16 cellular contexts compared by ENCODE assay signal in genomic region chr14:94052662-94053061, GRCh38. TPM values are rescaled to one million over a fixed set of nuclear protein-coding genes. Genes with fewer than 3 reads are reported as not detected.
A peak's percentile ranks its signal among the peaks of the same experiment; 100 is the strongest.
DNase-seq lines count a peak whose midpoint lies in the region; ATAC-seq and TF ChIP-seq lines count a peak whose summit lies in the region.
"Had no signal": no experiment of that assay in that cellular context is flagged by ENCODE, and none has a peak within 500 bp of the region (broad histone marks: within the 10 kb centered on the region; RNA-seq: fewer than 3 reads in every experiment).

No MANE protein-coding gene starts in this region.

- ATAC-seq in activated CD4-positive, alpha-beta T cell treated with anti-CD3 and anti-CD28 coated beads for 36 hours: no peak
- no peak for ATAC-seq in naive thymus-derived CD8-positive, alpha-beta T cell
- ATAC-seq in right lobe of liver (no peak), GM21619 (IDR thresholded peaks at IDR 0.05; ENCODE audit: unreplicated experiment) (no peak)
- ATAC-seq: A549 had no signal

- no peaks in the 10 kb centered on the region for H3K27me3 ChIP-seq in CD4-positive, alpha-beta memory T cell (ENCODE audit: insufficient read depth, low read length)
- H3K27me3 ChIP-seq in right lobe of liver: no peaks in the 10 kb centered on the region
- H3K27me3 ChIP-seq: SJCRH30 had no signal

- H3K27ac Mint-ChIP-seq in activated CD4-positive, alpha-beta T cell treated with anti-CD3 and anti-CD28 coated beads for 36 hours: peak overlapping the region; percentile 52
- peak overlapping the region in 4 of 7 donors; percentile 13 to 83 (median 62) for H3K27ac Mint-ChIP-seq in CD4-positive, alpha-beta memory T cell
- peak overlapping the region; percentile 2 to 90 (median 56) for H3K27ac Mint-ChIP-seq in naive thymus-derived CD8-positive, alpha-beta T cell

- H3K27me3 Mint-ChIP-seq in activated CD4-positive, alpha-beta T cell treated with anti-CD3 and anti-CD28 coated beads for 36 hours: no peaks in the 10 kb centered on the region
- no peaks in the 10 kb centered on the region for H3K27me3 Mint-ChIP-seq in CD4-positive, alpha-beta memory T cell
- H3K27me3 Mint-ChIP-seq in naive thymus-derived CD8-positive, alpha-beta T cell: no peaks in the 10 kb centered on the region

- no peak for DNase-seq in activated CD4-positive, alpha-beta T cell treated with anti-CD3 and anti-CD28 coated beads for 36 hours
- DNase-seq in activated CD4-positive, alpha-beta T cell treated with anti-CD3 and anti-CD28 coated beads, Interleukin-2, amount 50 U/mL, for 48 hours: no peak
- no peak for DNase-seq in CD4-positive, alpha-beta memory T cell
- peak; percentile 45 for DNase-seq in activated CD8-positive, alpha-beta memory T cell treated with anti-CD3 and anti-CD28 coated beads, Interleukin-2, amount 50 U/mL, for 48 hours
- peak in 1 of 10 donors; percentile 8 for DNase-seq in naive thymus-derived CD8-positive, alpha-beta T cell
- DNase-seq in right lobe of liver (no peak), NCI-H187 (lab: John Stamatoyannopoulos, UW) (no peak)
- DNase-seq: amniotic stem cell, NCI-H2029 treated with DMSO at 0.1 percent for 48 hours, SJCRH30, small intestine, trophoblast cell had no signal

- H3K36me3 ChIP-seq in CD4-positive, alpha-beta memory T cell (ENCODE audit: insufficient read depth, low read length): peaks cover 92% of the 10 kb centered on the region
- peaks cover 0 to 92% (median 30%) of the 10 kb centered on the region in 4 donors for H3K36me3 ChIP-seq in right lobe of liver

- H3K4me3 Mint-ChIP-seq in activated CD4-positive, alpha-beta T cell treated with anti-CD3 and anti-CD28 coated beads for 36 hours: no peak overlapping the region
- no peak overlapping the region for H3K4me3 Mint-ChIP-seq in CD4-positive, alpha-beta memory T cell
- peak overlapping the region in 2 of 10 donors; percentile 13 to 34 for H3K4me3 Mint-ChIP-seq in naive thymus-derived CD8-positive, alpha-beta T cell

- 100% methylated on average over 1 of the region's 4 CpGs for WGBS in right lobe of liver (ENCODE audit: insufficient coverage, low coverage, low lambda C conversion rate, missing lambda C conversion rate)

- CTCF ChIA-PET in activated CD4-positive, alpha-beta T cell treated with anti-CD3 and anti-CD28 coated beads for 36 hours (lab: Charles Lee): interaction anchor here (1.0 to 3.7 kb wide), 6 partner anchors 10 to 128 kb away, joined by 3 to 23 read pairs (median 6); no protein-coding TSS in a partner anchor
- CTCF ChIA-PET in CD4-positive, alpha-beta memory T cell (lab: Charles Lee; ENCODE audit: partially characterized antibody): interaction anchor here (1.4 to 3.5 kb wide), 4 partner anchors 13 to 113 kb away, joined by 3 to 23 read pairs (median 4); no protein-coding TSS in a partner anchor

- POLR2A ChIA-PET in activated CD4-positive, alpha-beta T cell treated with anti-CD3 and anti-CD28 coated beads for 36 hours (lab: Charles Lee): interaction anchor here (1.4 kb wide), 1 partner anchor 11 kb away, joined by 5 read pairs; no protein-coding TSS in a partner anchor
- POLR2A ChIA-PET in CD4-positive, alpha-beta memory T cell (lab: Charles Lee; ENCODE audit: partially characterized antibody): interaction anchor here (1.0 to 1.2 kb wide), 2 partner anchors 22 to 29 kb away, joined by 3 to 4 read pairs; partner anchors contain the start of genes DDX24 and IFI27L1
- POLR2A ChIA-PET in naive thymus-derived CD8-positive, alpha-beta T cell (lab: Charles Lee): no interaction called here

- H3K9me3 ChIP-seq in CD4-positive, alpha-beta memory T cell (ENCODE audit: control insufficient read depth in 1 of 2, low read length in 2 of 2): no peaks in the 10 kb centered on the region
- no peaks in the 10 kb centered on the region for H3K9me3 ChIP-seq in right lobe of liver
- H3K9me3 ChIP-seq: A549, SJCRH30 had no signal

- intact Hi-C loops in activated CD4-positive, alpha-beta T cell treated with anti-CD3 and anti-CD28 coated beads for 36 hours (cut with DNase I, micrococcal nuclease): no loop called here
- intact Hi-C loops in CD4-positive, alpha-beta memory T cell (cut with micrococcal nuclease): no loop called here
- intact Hi-C loops in right lobe of liver (cut with DNase I): no loop called here

- no peak overlapping the region for H3K4me3 ChIP-seq in CD4-positive, alpha-beta memory T cell (ENCODE audit: low read length in 2 of 2)
- H3K4me3 ChIP-seq in right lobe of liver: no peak overlapping the region
- H3K4me3 ChIP-seq: A549, SJCRH30 had no signal

- H3K9me3 Mint-ChIP-seq in activated CD4-positive, alpha-beta T cell treated with anti-CD3 and anti-CD28 coated beads for 36 hours (ENCODE audit: low read depth): no peaks in the 10 kb centered on the region
- H3K9me3 Mint-ChIP-seq in CD4-positive, alpha-beta memory T cell: peaks cover 0 to 4% (median 0%) of the 10 kb centered on the region in 8 donors
- H3K9me3 Mint-ChIP-seq in naive thymus-derived CD8-positive, alpha-beta T cell: no peaks in the 10 kb centered on the region

- H3K4me1 Mint-ChIP-seq in activated CD4-positive, alpha-beta T cell treated with anti-CD3 and anti-CD28 coated beads for 36 hours: peaks cover 25% of the 10 kb centered on the region
- H3K4me1 Mint-ChIP-seq in CD4-positive, alpha-beta memory T cell: peaks cover 20 to 46% (median 29%) of the 10 kb centered on the region in 4 donors
- H3K4me1 Mint-ChIP-seq in naive thymus-derived CD8-positive, alpha-beta T cell: peaks cover 22 to 56% (median 30%) of the 10 kb centered on the region in 4 donors

- peaks cover 16% of the 10 kb centered on the region for H3K4me1 ChIP-seq in CD4-positive, alpha-beta memory T cell (ENCODE audit: insufficient read depth, low read length)
- peaks cover 0 to 23% (median 7%) of the 10 kb centered on the region in 4 donors for H3K4me1 ChIP-seq in right lobe of liver
- H3K4me1 ChIP-seq: A549, SJCRH30 had no signal

- no peak for TF ChIP-seq POLR2A in right lobe of liver (IDR thresholded peaks at IDR 0.05)

- peaks cover 76% of the 10 kb centered on the region for H3K36me3 Mint-ChIP-seq in activated CD4-positive, alpha-beta T cell treated with anti-CD3 and anti-CD28 coated beads for 36 hours (ENCODE audit: low read depth)
- peaks cover 71 to 94% of the 10 kb centered on the region in 2 donors for H3K36me3 Mint-ChIP-seq in CD4-positive, alpha-beta memory T cell
- peaks cover 13 to 90% (median 37%) of the 10 kb centered on the region in 3 donors for H3K36me3 Mint-ChIP-seq in naive thymus-derived CD8-positive, alpha-beta T cell

- TF ChIP-seq CTCF in right lobe of liver (IDR thresholded peaks at IDR 0.05): no peak

- H3K27ac ChIP-seq in CD4-positive, alpha-beta memory T cell (ENCODE audit: low read depth, low read length): no peak overlapping the region
- H3K27ac ChIP-seq in right lobe of liver: no peak overlapping the region
- H3K27ac ChIP-seq: A549, SJCRH30 had no signal

RNA-seq across cellular contexts. Expression of gene OTUB2, which starts 26.5 kb away (rescaled TPM):
- total RNA-seq in activated CD4-positive, alpha-beta T cell treated with anti-CD3 and anti-CD28 coated beads for 36 hours: under 1 TPM; 0.75 to 0.93 TPM
- under 1 TPM; 0.42 to 0.67 TPM for total RNA-seq in CD4-positive, alpha-beta memory T cell
- polyA plus RNA-seq in CD4-positive, alpha-beta memory T cell: 1 to 10 TPM in 1 of 2 donors, under 1 TPM in 1; 0.19 to 1.1 TPM
- total RNA-seq in naive thymus-derived CD8-positive, alpha-beta T cell: under 1 TPM; 0.16 to 0.22 TPM
- under 1 TPM; 0.10 to 0.23 (median 0.11) TPM for polyA plus RNA-seq in naive thymus-derived CD8-positive, alpha-beta T cell
- 1 to 10 TPM in 2 of 6 experiments, under 1 TPM in 4; 0.59 to 3.7 (median 0.85) TPM for total RNA-seq in right lobe of liver

RNA-seq across cellular contexts. Expression of gene DDX24, which starts 28.3 kb away (rescaled TPM):
- total RNA-seq in activated CD4-positive, alpha-beta T cell treated with anti-CD3 and anti-CD28 coated beads for 36 hours: 100 to 1,000 TPM; 259 to 390 TPM
- total RNA-seq in CD4-positive, alpha-beta memory T cell: 100 to 1,000 TPM; 313 to 322 TPM
- 100 to 1,000 TPM; 135 to 307 TPM for polyA plus RNA-seq in CD4-positive, alpha-beta memory T cell
- 100 to 1,000 TPM; 315 to 319 TPM for total RNA-seq in naive thymus-derived CD8-positive, alpha-beta T cell
- 100 to 1,000 TPM; 185 to 274 (median 244) TPM for polyA plus RNA-seq in naive thymus-derived CD8-positive, alpha-beta T cell
- total RNA-seq in right lobe of liver: 10 to 100 TPM; 47.8 to 74.0 (median 63.6) TPM

RNA-seq across cellular contexts. Expression of gene IFI27L1, which starts 28.4 kb away (rescaled TPM):
- 10 to 100 TPM; 22.3 to 27.1 TPM for total RNA-seq in activated CD4-positive, alpha-beta T cell treated with anti-CD3 and anti-CD28 coated beads for 36 hours
- 1 to 10 TPM; 7.4 to 7.9 TPM for total RNA-seq in CD4-positive, alpha-beta memory T cell
- polyA plus RNA-seq in CD4-positive, alpha-beta memory T cell: 1 to 10 TPM; 6.3 to 8.5 TPM
- 1 to 10 TPM; 6.9 to 8.4 TPM for total RNA-seq in naive thymus-derived CD8-positive, alpha-beta T cell
- polyA plus RNA-seq in naive thymus-derived CD8-positive, alpha-beta T cell: 1 to 10 TPM; 4.3 to 7.9 (median 6.6) TPM
- 1 to 10 TPM; 2.6 to 8.2 (median 5.3) TPM for total RNA-seq in right lobe of liver

RNA-seq across cellular contexts. Expression of gene CCDC197, which starts 55.6 kb away (rescaled TPM):
- under 1 TPM; 0.34 to 0.53 TPM for total RNA-seq in activated CD4-positive, alpha-beta T cell treated with anti-CD3 and anti-CD28 coated beads for 36 hours
- total RNA-seq in CD4-positive, alpha-beta memory T cell: not detected
- polyA plus RNA-seq in CD4-positive, alpha-beta memory T cell: not detected
- total RNA-seq in naive thymus-derived CD8-positive, alpha-beta T cell: not detected
- polyA plus RNA-seq in naive thymus-derived CD8-positive, alpha-beta T cell: not detected
- not detected for total RNA-seq in right lobe of liver
- total RNA-seq: activated CD8-positive, alpha-beta memory T cell treated with anti-CD3 and anti-CD28 coated beads for 36 hours; cerebellum; SJCRH30 had no signal
- polyA plus RNA-seq: A549, small intestine had no signal

RNA-seq across cellular contexts. Expression of gene IFI27, which starts 57.9 kb away (rescaled TPM):
- 1 to 10 TPM; 3.0 to 3.1 TPM for total RNA-seq in activated CD4-positive, alpha-beta T cell treated with anti-CD3 and anti-CD28 coated beads for 36 hours
- 1 to 10 TPM in 1 of 2 experiments, under 1 TPM in 1; 0.87 to 1.5 TPM for total RNA-seq in CD4-positive, alpha-beta memory T cell
- polyA plus RNA-seq in CD4-positive, alpha-beta memory T cell: 10 to 100 TPM; 15.9 to 24.0 TPM
- total RNA-seq in naive thymus-derived CD8-positive, alpha-beta T cell: 1 to 10 TPM in 1 of 2 experiments, not detected in 1; 1.8 TPM
- polyA plus RNA-seq in naive thymus-derived CD8-positive, alpha-beta T cell: not detected
- total RNA-seq in right lobe of liver: 10 to 100 TPM; 10.0 to 32.5 (median 16.9) TPM
